ENCODE assay signal across 9 cellular contexts in the genomic region with DNA sequence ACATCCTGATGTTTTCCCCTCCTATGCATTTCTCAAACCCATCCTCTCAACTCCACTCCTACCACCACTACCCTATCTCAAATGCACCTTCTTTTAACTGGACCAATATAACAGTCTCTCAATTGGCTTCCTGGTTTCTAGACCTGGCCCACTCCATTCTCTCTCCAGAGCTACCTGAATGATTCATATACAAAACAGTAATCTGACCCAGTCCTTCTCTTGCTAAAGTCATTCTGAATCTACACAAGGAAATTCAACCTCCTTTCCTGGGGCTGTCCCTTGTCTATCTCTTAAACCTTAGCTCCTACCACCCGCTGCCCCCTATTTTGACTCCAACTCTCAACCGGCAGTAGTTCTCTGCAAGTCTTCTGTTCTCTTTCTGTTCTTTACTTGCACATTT.
DNase-seq lines count a peak whose midpoint lies in the region; ATAC-seq and TF ChIP-seq lines count a peak whose summit lies in the region.
"Had no signal": no experiment of that assay in that cellular context is flagged by ENCODE, and none has a peak within 500 bp of the region (broad histone marks: within the 10 kb centered on the region; RNA-seq: fewer than 3 reads in every experiment).

No MANE protein-coding gene starts in this region.

- no peak for TF ChIP-seq CTCF in heart left ventricle (IDR thresholded peaks at IDR 0.05)
- no peak for TF ChIP-seq CTCF in upper lobe of right lung (IDR thresholded peaks at IDR 0.05)
- no peak for TF ChIP-seq CTCF in GM13977 (IDR thresholded peaks at IDR 0.05; ENCODE audit: extremely low read depth, insufficient read depth, missing control alignments)

- in situ Hi-C loops in GM13977 (cut with MboI; ENCODE audit: low pct_unique_long_range_greater_than_20kb, low sequenced_read_pairs, unreplicated experiment): loop anchor here (10.0 to 25.0 kb wide), 3 partner anchors 374 to 561 kb away; a partner anchor contains a TSS

- H3K36me3 ChIP-seq in heart left ventricle (no peaks in the 10 kb centered on the region), adipocyte (ENCODE audit: control insufficient read depth, insufficient read depth, low read length, severe bottlenecking) (no peaks in the 10 kb centered on the region), upper lobe of right lung (no peaks in the 10 kb centered on the region)
- H3K36me3 ChIP-seq: BLaER1 had no signal

- H3K9me3 ChIP-seq in heart left ventricle: no peaks in the 10 kb centered on the region
- no peaks in the 10 kb centered on the region for H3K9me3 ChIP-seq in adipocyte (ENCODE audit: control insufficient read depth, low read length)
- H3K9me3 ChIP-seq in upper lobe of right lung: no peaks in the 10 kb centered on the region
- H3K9me3 ChIP-seq: BLaER1 had no signal

- H3K27ac ChIP-seq in heart left ventricle (peak overlapping the region in 8 of 12 donors; percentile 35 to 77 (median 48)), upper lobe of right lung (no peak overlapping the region)
- H3K27ac ChIP-seq: BLaER1 had no signal

- H3K27me3 ChIP-seq in heart left ventricle (no peaks in the 10 kb centered on the region), adipocyte (replicated peaks; ENCODE audit: control insufficient read depth, insufficient read depth, low read length) (no peaks in the 10 kb centered on the region), upper lobe of right lung (no peaks in the 10 kb centered on the region)
- H3K27me3 ChIP-seq: BLaER1 had no signal

- no peak for TF ChIP-seq POLR2A in heart left ventricle (IDR thresholded peaks at IDR 0.05)

- 90 to 96% (median 92%) methylated on average over 2 of the region's 2 CpGs for WGBS in heart left ventricle, 4 donors

- H3K4me3 ChIP-seq in heart left ventricle: no peak overlapping the region
- H3K4me3 ChIP-seq in adipocyte (ENCODE audit: low read length): no peak overlapping the region
- H3K4me3 ChIP-seq in upper lobe of right lung: no peak overlapping the region
- H3K4me3 ChIP-seq: BLaER1 had no signal

- peak overlapping the region; percentile 82 for H3K9ac ChIP-seq in adipocyte (ENCODE audit: low read length)
- H3K9ac ChIP-seq: BLaER1 had no signal

- ATAC-seq in heart left ventricle: no peak
- peak; percentile 13 for ATAC-seq in upper lobe of right lung
- ATAC-seq in HG03571 (IDR thresholded peaks at IDR 0.05; ENCODE audit: unreplicated experiment): no peak

- DNase-seq in heart left ventricle (no peak), cardiac septum (ENCODE audit: low spot score) (no peak), adipocyte (ENCODE audit: low read depth) (peak; percentile 35), kidney tubule cell (ENCODE audit: low spot score) (peak; percentile 81), upper lobe of right lung (no peak), GM13977 (ENCODE audit: low spot score) (no peak), CD1c-positive myeloid dendritic cell (ENCODE audit: extremely low spot score) (no peak)

- H3K4me1 ChIP-seq in heart left ventricle (peaks cover 0 to 56% (median 10%) of the 10 kb centered on the region in 12 donors), adipocyte (ENCODE audit: control insufficient read depth, insufficient read depth, low read length) (peaks cover 74% of the 10 kb centered on the region), upper lobe of right lung (peaks cover 22% of the 10 kb centered on the region)
- H3K4me1 ChIP-seq: BLaER1 had no signal

- intact Hi-C loops in heart left ventricle (cut with DNase I) (loop anchor here (1.0 to 10.0 kb wide), 19 partner anchors 91 to 691 kb away; a partner anchor contains a TSS), cardiac septum (cut with DNase I) (loop anchor here (1.0 to 10.0 kb wide), 7 partner anchors 79 to 691 kb away; a partner anchor contains a TSS), upper lobe of right lung (cut with DNase I) (loop anchor here (5.0 kb wide), 1 partner anchor 374 kb away; a partner anchor contains a TSS)

Comparison
In these comparisons a context has a peak if more than half of its experiments do, and no peak if none do; other contexts are left out.
1. DNase-seq: peak in adipocyte (single experiment) and kidney tubule cell (single experiment); none in heart left ventricle (0 of 5), cardiac septum (single experiment), upper lobe of right lung (single experiment), GM13977 (single experiment) and CD1c-positive myeloid dendritic cell (single experiment).